ENCODE assay signal across 34 cellular contexts in genomic region chr13:49833402-49833801, GRCh38.
"Had no signal": no experiment of that assay in that cellular context is flagged by ENCODE, and none has a peak within 500 bp of the region (broad histone marks: within the 10 kb centered on the region; RNA-seq: fewer than 3 reads in every experiment).

No MANE protein-coding gene starts in this region.

- H3K4me2 ChIP-seq: PC-9 had no signal

- H3K36me3 ChIP-seq: brain microvascular endothelial cell, MG63 had no signal

- H3K27ac Mint-ChIP-seq: activated CD4-positive, alpha-beta T cell treated with anti-CD3 and anti-CD28 coated beads for 36 hours; activated CD4-positive, alpha-beta T cell treated with anti-CD3 and anti-CD28 coated beads, Interleukin-2, amount 10 ng/mL, durations not matched to agents 7 days and 5 days; activated CD8-positive, alpha-beta T cell treated with anti-CD3 and anti-CD28 coated beads, Interleukin-2, amount 10 ng/mL, durations not matched to agents 7 days and 5 days; activated naive CD4-positive, alpha-beta T cell treated with anti-CD3 and anti-CD28 coated beads, Interleukin-2, amount 10 ng/mL, durations not matched to agents 7 days and 5 days; activated naive CD8-positive, alpha-beta T cell; activated naive CD8-positive, alpha-beta T cell treated with anti-CD3 and anti-CD28 coated beads, Interleukin-2, amount 50 U/mL, for 24 hours; activated T-cell treated with anti-CD3 and anti-CD28 coated beads, Interleukin-2, amount 50 U/mL, for 24 hours had no signal

- H3K27me3 ChIP-seq: brain microvascular endothelial cell, MG63 had no signal

- H3K4me3 Mint-ChIP-seq: activated CD4-positive, alpha-beta T cell treated with anti-CD3 and anti-CD28 coated beads for 36 hours; activated CD4-positive, alpha-beta T cell treated with anti-CD3 and anti-CD28 coated beads, Interleukin-2, amount 10 ng/mL, durations not matched to agents 7 days and 5 days; activated CD8-positive, alpha-beta T cell treated with anti-CD3 and anti-CD28 coated beads, Interleukin-2, amount 10 ng/mL, durations not matched to agents 7 days and 5 days; activated naive CD4-positive, alpha-beta T cell treated with anti-CD3 and anti-CD28 coated beads, Interleukin-2, amount 10 ng/mL, durations not matched to agents 7 days and 5 days; activated naive CD8-positive, alpha-beta T cell; activated naive CD8-positive, alpha-beta T cell treated with anti-CD3 and anti-CD28 coated beads, Interleukin-2, amount 50 U/mL, for 24 hours; activated T-cell treated with anti-CD3 and anti-CD28 coated beads, Interleukin-2, amount 50 U/mL, for 24 hours had no signal

- FAIRE-seq: RCC 7860 had no signal

- H3K4me3 ChIP-seq: MG63, PC-9 had no signal

- H3K27me3 Mint-ChIP-seq: activated CD4-positive, alpha-beta T cell treated with anti-CD3 and anti-CD28 coated beads for 36 hours; activated naive CD8-positive, alpha-beta T cell treated with anti-CD3 and anti-CD28 coated beads, Interleukin-2, amount 50 U/mL, for 24 hours had no signal

- H3K27ac ChIP-seq: brain microvascular endothelial cell, PC-9, RWPE1 had no signal

- H3K36me3 Mint-ChIP-seq: activated naive CD4-positive, alpha-beta T cell treated with anti-CD3 and anti-CD28 coated beads, Interleukin-2, amount 10 ng/mL, durations not matched to agents 7 days and 5 days had no signal

- H3K4me1 Mint-ChIP-seq: activated CD4-positive, alpha-beta T cell treated with anti-CD3 and anti-CD28 coated beads, Interleukin-2, amount 10 ng/mL, durations not matched to agents 7 days and 5 days; activated naive CD4-positive, alpha-beta T cell treated with anti-CD3 and anti-CD28 coated beads, Interleukin-2, amount 10 ng/mL, durations not matched to agents 7 days and 5 days; activated naive CD8-positive, alpha-beta T cell treated with anti-CD3 and anti-CD28 coated beads, Interleukin-2, amount 50 U/mL, for 24 hours had no signal

- DNase-seq: activated CD4-positive, alpha-beta T cell treated with anti-CD3 and anti-CD28 coated beads for 36 hours; activated CD4-positive, alpha-beta T cell treated with anti-CD3 and anti-CD28 coated beads, Interleukin-2, amount 10 ng/mL, durations not matched to agents 7 days and 5 days; activated CD4-positive, alpha-beta T cell treated with anti-CD3 and anti-CD28 coated beads, Interleukin-2, amount 50 U/mL, for 48 hours; activated CD8-positive, alpha-beta T cell treated with anti-CD3 and anti-CD28 coated beads, Interleukin-2, amount 10 ng/mL, durations not matched to agents 7 days and 5 days; activated naive CD4-positive, alpha-beta T cell treated with anti-CD3 and anti-CD28 coated beads, Interleukin-2, amount 10 ng/mL, durations not matched to agents 7 days and 5 days; activated naive CD8-positive, alpha-beta T cell treated with anti-CD3 and anti-CD28 coated beads, Interleukin-2, amount 50 U/mL, for 24 hours; activated T-cell treated with anti-CD3 and anti-CD28 coated beads, Interleukin-2, amount 50 U/mL, for 24 hours; amniotic stem cell; aorta; brain microvascular endothelial cell; central memory CD4-positive, alpha-beta T cell; Kasumi-1; KG1; MG63; NCI-H1048; NCI-H1105 treated with DMSO at 0.1 percent for 48 hours; NCI-H1436 treated with DMSO at 0.1 percent for 48 hours; NCI-H1694 treated with DMSO at 0.1 percent for 48 hours; NCI-H2029; NCI-H2171; NCI-H510A; NCI-H748 treated with DMSO at 0.1 percent for 48 hours; NK-92 treated with Interleukin-12 subunit alpha and Interleukin-12 subunit beta, amount 100 ng/mL, for 24 hours; PC-9; SIG-M5; SW 1271; T-helper 1 cell; T-helper 2 cell; T-helper 9 cell had no signal

- ATAC-seq: activated CD4-positive, alpha-beta T cell treated with anti-CD3 and anti-CD28 coated beads for 36 hours; activated CD4-positive, CD25-positive, alpha-beta regulatory T cell treated with anti-CD3 and anti-CD28 coated beads, Interleukin-2, amount 50 U/mL, for 24 hours; activated CD8-positive, alpha-beta T cell treated with anti-CD3 and anti-CD28 coated beads, Interleukin-2, amount 10 ng/mL, durations not matched to agents 7 days and 5 days; activated naive CD8-positive, alpha-beta T cell treated with anti-CD3 and anti-CD28 coated beads, Interleukin-2, amount 50 U/mL, for 24 hours; Right ventricle myocardium inferior had no signal

- H2AFZ ChIP-seq: PC-9 had no signal
